ENCODE assay signal across 8 cellular contexts in genomic region chr15:84725001-84725491, GRCh38. TPM values are rescaled to one million over a fixed set of nuclear protein-coding genes. Genes with fewer than 3 reads are reported as not detected.
DNase-seq lines count a peak whose midpoint lies in the region; ATAC-seq and TF ChIP-seq lines count a peak whose summit lies in the region.

No MANE protein-coding gene starts in this region.

- no peak for TF ChIP-seq CTCF in Peyer's patch (IDR thresholded peaks at IDR 0.05)

- TF ChIP-seq POLR2A in Peyer's patch (IDR thresholded peaks at IDR 0.05) = no peak

- peak overlapping the region in 3 of 4 donors; percentile 27 to 67 (median 30) for H3K27ac ChIP-seq in Peyer's patch
- H3K27ac ChIP-seq in esophagus (ENCODE audit: low read depth in 2 of 2, low read length in 1 of 2) = peak overlapping the region; percentile 9 to 15

- DNase-seq in AG08395 (ENCODE audit: low spot score) = peak; percentile 40
- peak in 2 of 3 donors; percentile 59 to 63 for DNase-seq in Peyer's patch
- DNase-seq in NCI-H526 (lab: John Stamatoyannopoulos, UW) = no peak
- no peak for DNase-seq in cortex of kidney (lab: John Stamatoyannopoulos, UW)
- no peak for DNase-seq in HK-2 (ENCODE audit: unreplicated experiment)

- WGBS in esophagus, 2 donors = 15 to 19% methylated on average over 1 of the region's 1 CpG

- H3K4me3 ChIP-seq in Peyer's patch (no peak overlapping the region), esophagus (ENCODE audit: low read depth in 1 of 2, low read length in 2 of 2) (no peak overlapping the region), skeletal muscle satellite cell (ENCODE audit: low read length) (no peak overlapping the region)

- H3K27me3 ChIP-seq in Peyer's patch (no peaks in the 10 kb centered on the region), esophagus (ENCODE audit: control insufficient read depth in 1 of 2, insufficient read depth in 2 of 2, low read length in 2 of 2) (no peaks in the 10 kb centered on the region), skeletal muscle satellite cell (ENCODE audit: control insufficient read depth, insufficient read depth, low read length) (no peaks in the 10 kb centered on the region)

- H3K9me3 ChIP-seq in Peyer's patch (no peaks in the 10 kb centered on the region), esophagus (ENCODE audit: control insufficient read depth in 2 of 2, insufficient read depth in 1 of 2, low read depth in 1 of 2, low read length in 1 of 2) (no peaks in the 10 kb centered on the region), skeletal muscle satellite cell (replicated peaks; ENCODE audit: low read length) (no peaks in the 10 kb centered on the region)

- H3K9ac ChIP-seq in skeletal muscle satellite cell (ENCODE audit: low read depth, low read length) = no peak overlapping the region

- peak overlapping the region; percentile 31 for H3K4me2 ChIP-seq in skeletal muscle satellite cell (ENCODE audit: low read length)

- ATAC-seq in GM21390 (IDR thresholded peaks at IDR 0.05; ENCODE audit: unreplicated experiment) = peak; percentile 69

- H3K4me1 ChIP-seq in Peyer's patch = peaks cover 0 to 4% (median 0%) of the 10 kb centered on the region in 4 donors
- no peaks in the 10 kb centered on the region for H3K4me1 ChIP-seq in esophagus (ENCODE audit: control insufficient read depth in 2 of 2, insufficient read depth in 2 of 2, low read length in 1 of 2)
- peaks cover 7% of the 10 kb centered on the region for H3K4me1 ChIP-seq in skeletal muscle satellite cell (ENCODE audit: control insufficient read depth, insufficient read depth, low read length)

- H3K36me3 ChIP-seq in Peyer's patch = no peaks in the 10 kb centered on the region
- no peaks in the 10 kb centered on the region for H3K36me3 ChIP-seq in esophagus (ENCODE audit: control insufficient read depth in 2 of 2, insufficient read depth in 2 of 2, low read length in 1 of 2)
- H3K36me3 ChIP-seq in skeletal muscle satellite cell (ENCODE audit: insufficient read depth, low read length) = no peaks in the 10 kb centered on the region

RNA-seq across cellular contexts. Expression of gene SEC11A, which starts 9.1 kb away (rescaled TPM):
- total RNA-seq in Peyer's patch = 10 to 100 TPM; 35.9 to 75.1 (median 61.7) TPM
- polyA plus RNA-seq in esophagus = 10 to 100 TPM; 67.3 to 74.6 TPM
- total RNA-seq in skeletal muscle satellite cell (2012; rRNA removed) = 177 and 178 TPM in 2 replicates

RNA-seq across cellular contexts. Expression of gene ZNF592, which starts 23.3 kb away (rescaled TPM):
- total RNA-seq in Peyer's patch = 10 to 100 TPM; 25.6 to 47.6 (median 40.9) TPM
- polyA plus RNA-seq in esophagus = 1 to 10 TPM; 4.8 to 6.1 TPM
- 5.8 and 6.8 TPM in 2 replicates for total RNA-seq in skeletal muscle satellite cell (2012; rRNA removed)

Comparison
In these comparisons a context has a peak if more than half of its experiments do, and no peak if none do; other contexts are left out.
1. DNase-seq: peak in AG08395 (single experiment) and Peyer's patch (2 of 3); none in NCI-H526 (0 of 2), cortex of kidney (single experiment) and HK-2 (single experiment).